Comparison of ENCODE assay signal across 8 cellular contexts in genomic region chr18:59846814-59847490, GRCh38. TPM values are rescaled to one million over a fixed set of nuclear protein-coding genes. Genes with fewer than 3 reads are reported as not detected.
DNase-seq lines count a peak whose midpoint lies in the region; ATAC-seq and TF ChIP-seq lines count a peak whose summit lies in the region.

No MANE protein-coding gene starts in this region.

- H3K27ac ChIP-seq in CD4-positive, alpha-beta memory T cell (ENCODE audit: low read depth, low read length): no peak overlapping the region
- no peak overlapping the region for H3K27ac ChIP-seq in CD4-positive, alpha-beta T cell (ENCODE audit: low read depth, low read length)

- ATAC-seq in GM18498 (IDR thresholded peaks at IDR 0.05; ENCODE audit: unreplicated experiment) (peak; percentile 97), GM21723 (IDR thresholded peaks at IDR 0.05; ENCODE audit: unreplicated experiment) (peak; percentile 96)
- ATAC-seq in CD4-positive, alpha-beta T cell (ENCODE audit: poor library complexity): no peak

- CTCF ChIA-PET in CD4-positive, alpha-beta memory T cell (lab: Charles Lee; ENCODE audit: partially characterized antibody): interaction anchor here (5.9 kb wide), 1 partner anchor 8 kb away, joined by 38 read pairs; no protein-coding TSS in a partner anchor
- CTCF ChIA-PET in CD4-positive, alpha-beta T cell (lab: Charles Lee): no interaction called here

- no peaks in the 10 kb centered on the region for H3K9me3 Mint-ChIP-seq in CD4-positive, alpha-beta memory T cell
- H3K9me3 Mint-ChIP-seq in CD4-positive, alpha-beta T cell: no peaks in the 10 kb centered on the region

- no peak for TF ChIP-seq CTCF in CD4-positive, alpha-beta T cell (IDR thresholded peaks at IDR 0.05)

- no peak overlapping the region for H3K4me3 ChIP-seq in CD4-positive, alpha-beta memory T cell (ENCODE audit: low read length in 2 of 2)

- H3K27me3 ChIP-seq in CD4-positive, alpha-beta memory T cell (ENCODE audit: insufficient read depth, low read length): no peaks in the 10 kb centered on the region
- H3K27me3 ChIP-seq in CD4-positive, alpha-beta T cell (ENCODE audit: control insufficient read depth, insufficient read depth, low read length): no peaks in the 10 kb centered on the region

- H3K36me3 ChIP-seq in CD4-positive, alpha-beta memory T cell (ENCODE audit: insufficient read depth, low read length): no peaks in the 10 kb centered on the region

- POLR2A ChIA-PET in CD4-positive, alpha-beta memory T cell (lab: Charles Lee; ENCODE audit: partially characterized antibody): no interaction called here
- POLR2A ChIA-PET in CD4-positive, alpha-beta T cell (lab: Charles Lee): no interaction called here

- no peak overlapping the region for H3K27ac Mint-ChIP-seq in CD4-positive, alpha-beta memory T cell
- H3K27ac Mint-ChIP-seq in CD4-positive, alpha-beta T cell: no peak overlapping the region

- H3K4me1 Mint-ChIP-seq in CD4-positive, alpha-beta memory T cell: peaks cover 3 to 8% (median 4%) of the 10 kb centered on the region in 4 donors
- peaks cover 5% of the 10 kb centered on the region for H3K4me1 Mint-ChIP-seq in CD4-positive, alpha-beta T cell (ENCODE audit: low read depth)

- H3K4me3 Mint-ChIP-seq in CD4-positive, alpha-beta memory T cell: no peak overlapping the region
- no peak overlapping the region for H3K4me3 Mint-ChIP-seq in CD4-positive, alpha-beta T cell

- intact Hi-C loops in CD4-positive, alpha-beta memory T cell (cut with micrococcal nuclease): no loop called here
- intact Hi-C loops in CD4-positive, alpha-beta T cell (cut with DNase I, micrococcal nuclease): no loop called here

- peaks cover 1 to 3% of the 10 kb centered on the region in 2 donors for H3K27me3 Mint-ChIP-seq in CD4-positive, alpha-beta memory T cell
- no peaks in the 10 kb centered on the region for H3K27me3 Mint-ChIP-seq in CD4-positive, alpha-beta T cell

- DNase-seq in HT1080 (ENCODE audit: low read depth) (peak; percentile 21), dedifferentiated amniotic fluid mesenchymal stem cell (ENCODE audit: extremely low spot score) (peak; percentile 25), pons (ENCODE audit: low spot score) (no peak)
- DNase-seq in stimulated activated CD4-positive, alpha-beta T cell treated with anti-CD3 and anti-CD28 coated beads, TNF-alpha, amount 100 ng/mL, for 48 hours (ENCODE audit: low read depth in 3 of 3): peak; percentile 17 to 42 (median 21)
- no peak for DNase-seq in CD4-positive, alpha-beta memory T cell
- DNase-seq in CD4-positive, alpha-beta T cell: no peak

- H3K4me1 ChIP-seq in CD4-positive, alpha-beta memory T cell (ENCODE audit: insufficient read depth, low read length): no peaks in the 10 kb centered on the region

- no peaks in the 10 kb centered on the region for H3K36me3 Mint-ChIP-seq in CD4-positive, alpha-beta memory T cell
- no peaks in the 10 kb centered on the region for H3K36me3 Mint-ChIP-seq in CD4-positive, alpha-beta T cell (ENCODE audit: low read depth)

- no peaks in the 10 kb centered on the region for H3K9me3 ChIP-seq in CD4-positive, alpha-beta memory T cell (ENCODE audit: control insufficient read depth in 1 of 2, low read length in 2 of 2)
- H3K9me3 ChIP-seq in CD4-positive, alpha-beta T cell (ENCODE audit: control insufficient read depth, low read length): no peaks in the 10 kb centered on the region

RNA-seq across cellular contexts. Expression of gene PMAIP1, which starts 52.8 kb away (rescaled TPM):
- total RNA-seq in HT1080 (2014; rRNA removed; shearing (Covaris generic)): 34.9 and 39.8 TPM in 2 replicates
- polyA plus RNA-seq in HT1080 (2015; cell fraction: cytosol; rRNA removed): 88.5 and 105 TPM in 2 replicates
- polyA plus RNA-seq in HT1080 (2015; cell fraction: nucleus; rRNA removed): 56.6 and 67.8 TPM in 2 replicates
- 1 to 10 TPM; 8.8 to 9.3 TPM for total RNA-seq in CD4-positive, alpha-beta memory T cell
- polyA plus RNA-seq in CD4-positive, alpha-beta memory T cell: 10 to 100 TPM in 1 of 2 donors, 1 to 10 TPM in 1; 6.7 to 39.6 TPM
- total RNA-seq in CD4-positive, alpha-beta T cell: 100 to 1,000 TPM; 100 to 101 TPM

Comparison
In these comparisons a context has a peak if more than half of its experiments do, and no peak if none do; other contexts are left out.
1. DNase-seq: peak in HT1080 (single experiment), dedifferentiated amniotic fluid mesenchymal stem cell (single experiment) and stimulated activated CD4-positive, alpha-beta T cell treated with anti-CD3 and anti-CD28 coated beads, TNF-alpha, amount 100 ng/mL, for 48 hours (3 of 3); none in CD4-positive, alpha-beta memory T cell (0 of 5), pons (single experiment) and CD4-positive, alpha-beta T cell (0 of 10).